9 cellular contexts compared by ENCODE assay signal in the genomic region with DNA sequence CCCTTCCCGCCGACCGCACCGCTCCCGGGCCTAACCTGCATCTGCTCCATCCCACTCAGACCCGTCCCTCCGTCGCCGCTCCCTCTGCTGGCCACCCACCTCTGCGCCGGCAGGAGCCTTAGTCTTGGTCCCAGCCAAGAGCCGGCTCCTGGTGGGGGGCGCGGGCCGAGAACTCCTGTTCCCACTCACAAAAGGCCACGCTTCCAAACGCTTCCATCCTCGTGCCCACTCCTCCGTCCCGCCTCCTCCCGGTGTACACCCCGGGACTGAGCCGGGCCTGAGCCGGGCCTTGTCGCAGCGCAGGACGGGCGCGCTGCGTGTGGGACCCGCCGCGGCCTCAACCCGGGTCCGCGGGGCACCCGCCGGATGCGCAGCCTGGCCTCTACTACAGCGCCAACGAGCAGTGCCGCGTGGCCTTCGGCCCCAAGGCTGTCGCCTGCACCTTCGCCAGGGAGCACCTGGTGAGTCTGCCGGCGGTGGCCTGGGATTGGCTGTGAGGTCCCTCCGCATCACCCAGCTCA. TPM values are rescaled to one million over a fixed set of nuclear protein-coding genes. Genes with fewer than 3 reads are reported as not detected.
DNase-seq lines count a peak whose midpoint lies in the region; ATAC-seq, FAIRE-seq and TF ChIP-seq lines count a peak whose summit lies in the region.
"Had no signal": no experiment of that assay in that cellular context is flagged by ENCODE, and none has a peak within 500 bp of the region (broad histone marks: within the 10 kb centered on the region; RNA-seq: fewer than 3 reads in every experiment).

No MANE protein-coding gene starts in this region.

- H3K36me3 ChIP-seq in ES-I3 (ENCODE audit: insufficient read depth, low read length) = no peaks in the 10 kb centered on the region
- no peaks in the 10 kb centered on the region for H3K36me3 ChIP-seq in PC-3 (ENCODE audit: low read depth, low read length)
- H3K36me3 ChIP-seq in pancreas = no peaks in the 10 kb centered on the region

- H3K9me2 ChIP-seq in PC-3 (replicated peaks; ENCODE audit: low read length) = no peaks in the 10 kb centered on the region

- H3F3A ChIP-seq in PC-3 (ENCODE audit: low read length, unreplicated experiment) = no peaks in the 10 kb centered on the region

- 48 to 50% methylated on average over 49 of the region's 49 CpGs for WGBS in pancreas, 2 donors

- no peak overlapping the region for H2AFZ ChIP-seq in PC-3 (ENCODE audit: low read length)

- H3K27me3 ChIP-seq in PC-3 (ENCODE audit: low read length) (no peaks in the 10 kb centered on the region), pancreas (no peaks in the 10 kb centered on the region)

- no peak for ATAC-seq in PC-3
- peak; percentile 9 for ATAC-seq in esophagus mucosa
- ATAC-seq in pancreas = peak in 3 of 4 donors; percentile 64 to 78 (median 74)

- H3K4me3 ChIP-seq in PC-3 (ENCODE audit: low read length) = no peak overlapping the region
- H3K4me3 ChIP-seq in pancreas = no peak overlapping the region

- POLR2A ChIA-PET in PC-3 (lab: Charles Lee; ENCODE audit: unreplicated experiment) = no interaction called here

- intact Hi-C loops in PC-3 (cut with micrococcal nuclease) = no loop called here
- intact Hi-C loops in pancreas (cut with DNase I) = no loop called here

- H3K9me3 ChIP-seq in ES-I3 (ENCODE audit: control insufficient read depth, insufficient read depth, low read length) (no peaks in the 10 kb centered on the region), PC-3 (ENCODE audit: low read length) (no peaks in the 10 kb centered on the region), pancreas (no peaks in the 10 kb centered on the region)

- FAIRE-seq in pancreas (lab: Jason Lieb, UNC) = no peak
- FAIRE-seq in RCC 7860 (lab: Jason Lieb, UNC) = no peak

- TF ChIP-seq CTCF in PC-3 (conservative IDR thresholded peaks at IDR 0.05; ENCODE audit: low read depth, low read length) = 0 out of 2 replicates have a peak, but pooled peaks have one; percentile 13
- no peak for TF ChIP-seq CTCF in pancreas (IDR thresholded peaks at IDR 0.05)

- DNase-seq in PC-3 = no peak
- DNase-seq in pancreas = peak in 3 of 6 donors; percentile 53 to 77 (median 68)
- no peak for DNase-seq in RCC 7860 (ENCODE audit: low spot score)
- DNase-seq in hepatic stellate cell (ENCODE audit: low spot score) = no peak
- DNase-seq in NCI-H2081 (lab: John Stamatoyannopoulos, UW) = no peak
- no peak for DNase-seq in KG1 (lab: John Stamatoyannopoulos, UW)

- CTCF ChIA-PET in PC-3 (lab: Charles Lee) = no interaction called here

- H3K4me2 ChIP-seq in PC-3 (ENCODE audit: low read length) = no peak overlapping the region

- H4K20me1 ChIP-seq in PC-3 (ENCODE audit: low read length) = no peaks in the 10 kb centered on the region

- H3K9ac ChIP-seq in ES-I3 (ENCODE audit: low read depth, low read length) = peak overlapping the region; percentile 50; the same call in 1 of the 2 replicates
- no peak overlapping the region for H3K9ac ChIP-seq in PC-3 (ENCODE audit: low read length)

- H3K27ac ChIP-seq in PC-3 (ENCODE audit: low read length) = no peak overlapping the region
- H3K27ac ChIP-seq in pancreas = no peak overlapping the region
- H3K27ac ChIP-seq: epithelial cell of prostate had no signal

- H3K4me1 ChIP-seq in ES-I3 (ENCODE audit: insufficient read depth, low read length) (0 out of 2 replicates have a peak, but pooled peaks cover 3% of the 10 kb centered on the region), PC-3 (ENCODE audit: insufficient read depth, low read length) (no peaks in the 10 kb centered on the region), pancreas (peaks cover 0 to 5% (median 4%) of the 10 kb centered on the region in 3 donors)

- no peaks in the 10 kb centered on the region for H3K79me2 ChIP-seq in PC-3 (ENCODE audit: low read length)

- BruUV-seq in PC-3 (replicated peaks; lab: Mats Ljungman, UMichigan) = no TSS peak

RNA-seq across cellular contexts. Expression of gene ADAMTS13, which starts 7.5 kb away (rescaled TPM):
- 0.86 and 0.95 TPM in 2 replicates for total RNA-seq in PC-3 (2014; rRNA removed)
- total RNA-seq in esophagus mucosa = 0.92 TPM
- 1 to 10 TPM; 1.5 to 5.5 (median 2.9) TPM for total RNA-seq in pancreas
- polyA plus RNA-seq in pancreas = 10 to 100 TPM; 13.6 to 18.9 TPM

RNA-seq across cellular contexts. Expression of gene REXO4, which starts 11.9 kb away (rescaled TPM):
- 34.1 and 37.8 TPM in 2 replicates for total RNA-seq in PC-3 (2014; rRNA removed)
- total RNA-seq in esophagus mucosa = 13.7 TPM
- 10 to 100 TPM in 5 of 6 donors, 1 to 10 TPM in 1; 10.0 to 16.3 (median 12.5) TPM for total RNA-seq in pancreas
- 10 to 100 TPM; 12.8 to 13.4 TPM for polyA plus RNA-seq in pancreas

RNA-seq across cellular contexts. Expression of gene CACFD1, which starts 30.1 kb away (rescaled TPM):
- 7.5 and 10.0 TPM in 2 replicates for total RNA-seq in PC-3 (2014; rRNA removed)
- total RNA-seq in esophagus mucosa = 7.4 TPM
- 10 to 100 TPM; 15.6 to 24.4 (median 17.2) TPM for total RNA-seq in pancreas
- polyA plus RNA-seq in pancreas = 10 to 100 TPM; 25.0 to 26.2 TPM

RNA-seq across cellular contexts. Expression of gene SLC2A6, which starts 49.2 kb away (rescaled TPM):
- total RNA-seq in PC-3 (2014; rRNA removed) (20.5 and 21.7 TPM in 2 replicates), esophagus mucosa (0.80 TPM), pancreas (1 to 10 TPM; 1.1 to 6.3 (median 2.7) TPM)
- polyA plus RNA-seq in pancreas = 1 to 10 TPM; 5.9 to 6.7 TPM

RNA-seq across cellular contexts. Expression of gene STKLD1, which starts 53.5 kb away (rescaled TPM):
- total RNA-seq in PC-3 (2014; rRNA removed) (0.52 and 4.1 TPM in 2 replicates), esophagus mucosa (0.40 TPM), pancreas (under 1 TPM; 0.31 to 0.94 (median 0.67) TPM)
- 1 to 10 TPM; 1.8 to 3.1 TPM for polyA plus RNA-seq in pancreas
